ENCODE assay signal across 10 cellular contexts in genomic region chr7:139738101-139738489, GRCh38. TPM values are rescaled to one million over a fixed set of nuclear protein-coding genes. Genes with fewer than 3 reads are reported as not detected.
DNase-seq lines count a peak whose midpoint lies in the region; ATAC-seq and TF ChIP-seq lines count a peak whose summit lies in the region.
"Had no signal": no experiment of that assay in that cellular context is flagged by ENCODE, and none has a peak within 500 bp of the region (broad histone marks: within the 10 kb centered on the region; RNA-seq: fewer than 3 reads in every experiment).

No MANE protein-coding gene starts in this region.

- no peak for TF ChIP-seq CTCF in spleen (IDR thresholded peaks at IDR 0.05 in 8 of 11, conservative IDR thresholded peaks at IDR 0.05 in 3 of 11)

- peak overlapping the region in 6 of 8 donors; percentile 17 to 64 (median 48) for H3K27ac ChIP-seq in spleen
- H3K27ac ChIP-seq: 22Rv1 had no signal

- 87 to 92% (median 88%) methylated on average over 6 of the region's 6 CpGs for WGBS in spleen, 5 donors

- H3K4me3 ChIP-seq in spleen, result no peak overlapping the region

- ATAC-seq in HG03442 (IDR thresholded peaks at IDR 0.05; ENCODE audit: unreplicated experiment), result no peak

- DNase-seq in NCI-H2107 treated with DMSO at 0.1 percent for 48 hours (lab: John Stamatoyannopoulos, UW; ENCODE audit: unreplicated experiment), result peak; percentile 67
- DNase-seq in NCI-H2107 (lab: John Stamatoyannopoulos, UW), result no peak
- peak; percentile 82 for DNase-seq in amniotic epithelial cell (ENCODE audit: low read depth)
- DNase-seq in inferior parietal cortex (ENCODE audit: extremely low spot score), result peak; percentile 54
- DNase-seq in spleen, result no peak
- DNase-seq in LoVo (ENCODE audit: low spot score), result no peak
- no peak for DNase-seq in NCI-H526 treated with DMSO at 0.1 percent for 48 hours (lab: John Stamatoyannopoulos, UW)
- DNase-seq: activated effector memory CD4-positive, alpha-beta T cell treated with Interleukin-2 at 50 U/mL for 16 hours had no signal

- H3K27me3 ChIP-seq in spleen (replicated peaks in 1 of 7), result no peaks in the 10 kb centered on the region

- TF ChIP-seq POLR2A in spleen (IDR thresholded peaks at IDR 0.05), result no peak

- H3K9me3 ChIP-seq in spleen, result no peaks in the 10 kb centered on the region

- intact Hi-C loops in spleen (cut with DNase I; ENCODE audit: low total_unique reads), result no loop called here

- peaks cover 0 to 45% (median 0%) of the 10 kb centered on the region in 6 donors for H3K36me3 ChIP-seq in spleen

- peaks cover 17 to 85% (median 46%) of the 10 kb centered on the region in 6 donors for H3K4me1 ChIP-seq in spleen

RNA-seq across cellular contexts. Expression of gene HIPK2, which starts 39.7 kb away (rescaled TPM):
- total RNA-seq in spleen, result 10 to 100 TPM; 48.9 to 97.5 (median 58.9) TPM
- polyA plus RNA-seq in spleen, result 1 to 10 TPM; 1.7 to 8.7 (median 2.4) TPM

Comparison
In these comparisons a context has a peak if more than half of its experiments do, and no peak if none do; other contexts are left out.
1. DNase-seq: peak in NCI-H2107 treated with DMSO at 0.1 percent for 48 hours (single experiment), amniotic epithelial cell (single experiment) and inferior parietal cortex (single experiment); none in NCI-H2107 (single experiment), spleen (single experiment), LoVo (single experiment) and NCI-H526 treated with DMSO at 0.1 percent for 48 hours (single experiment).